In the genomic region with DNA sequence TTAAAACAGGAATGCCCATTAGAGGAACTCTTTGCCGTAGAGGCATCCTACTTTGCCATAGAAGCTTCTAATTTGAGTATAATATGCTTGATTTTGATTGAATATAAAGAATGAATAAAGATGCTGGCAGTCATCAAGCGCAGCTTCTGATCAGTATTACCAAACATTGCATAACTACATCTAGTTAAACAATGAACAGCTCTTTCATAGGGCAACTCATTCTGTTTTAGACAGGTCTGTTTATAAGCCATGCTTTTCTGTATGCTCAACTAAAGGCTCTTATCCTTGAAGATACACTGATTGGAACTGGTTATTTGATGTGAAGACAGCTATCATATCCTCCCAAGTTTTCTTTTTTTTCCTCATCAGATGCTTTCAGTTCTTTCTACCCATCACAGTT, we compare ENCODE assay signal across 20 cellular contexts.
A peak's percentile ranks its signal among the peaks of the same experiment; 100 is the strongest.
DNase-seq lines count a peak whose midpoint lies in the region; ATAC-seq, FAIRE-seq and TF ChIP-seq lines count a peak whose summit lies in the region.
"Had no signal": no experiment of that assay in that cellular context is flagged by ENCODE, and none has a peak within 500 bp of the region (broad histone marks: within the 10 kb centered on the region; RNA-seq: fewer than 3 reads in every experiment).

No MANE protein-coding gene starts in this region.

- 89% methylated on average over 2 of the region's 2 CpGs for WGBS in HepG2 (ENCODE audit: low lambda C conversion rate)
- 48% methylated on average over 2 of the region's 2 CpGs for WGBS in right lobe of liver (ENCODE audit: insufficient coverage, low coverage, low lambda C conversion rate, missing lambda C conversion rate)

- no peaks in the 10 kb centered on the region for H3K9me3 ChIP-seq in HepG2 (ENCODE audit: low read length)
- no peaks in the 10 kb centered on the region for H3K9me3 ChIP-seq in right lobe of liver
- H3K9me3 ChIP-seq: A549; BLaER1 treated with 17β-estradiol and CSF1 and Interleukin-3, amounts not matched to agents 10 nM and 100 nM had no signal

- peaks cover 2 to 5% of the 10 kb centered on the region in 2 experiments; a peak in 2 of 5 replicates for H3K36me3 ChIP-seq in HepG2 (replicated peaks in 1 of 2; ENCODE audit: control insufficient read depth in 1 of 2, insufficient read depth in 2 of 2, low read length in 2 of 2)
- H3K36me3 ChIP-seq in right lobe of liver: peaks cover 0 to 6% (median 0%) of the 10 kb centered on the region in 4 donors

- H3K36me3 Mint-ChIP-seq in type B pancreatic cell: peaks cover 9% of the 10 kb centered on the region

- H3K4me3 ChIP-seq in HepG2 (replicated peaks in 1 of 3; ENCODE audit: insufficient read depth in 1 of 3, low read depth in 2 of 3, low read length in 3 of 3) (no peak overlapping the region), right lobe of liver (no peak overlapping the region)
- H3K4me3 ChIP-seq: A549; BLaER1 treated with 17β-estradiol and CSF1 and Interleukin-3, amounts not matched to agents 10 nM and 100 nM had no signal

- CTCF ChIA-PET in HepG2 (lab: Yijun Ruan, JAX; ENCODE audit: low intra/inter-chr PET ratio, low total read pairs): no interaction called here

- no peaks in the 10 kb centered on the region for H3K9me3 Mint-ChIP-seq in type B pancreatic cell
- H3K9me3 Mint-ChIP-seq: CD4-positive, alpha-beta T cell; CD8-positive, alpha-beta T cell had no signal

- TF ChIP-seq RAD21 in HepG2 (CRISPR knock-in tag; IDR thresholded peaks at IDR 0.05): no peak

- no peak overlapping the region for H3K4me2 ChIP-seq in HepG2 (ENCODE audit: low read depth, low read length)
- H3K4me2 ChIP-seq: A549 had no signal

- DNase-seq in D721Med (ENCODE audit: insufficient read length, low spot score) (no peak), H54 (ENCODE audit: insufficient read length, low spot score) (no peak), HepG2 (ENCODE audit: low spot score) (no peak), right lobe of liver (no peak), COR-L47 (lab: John Stamatoyannopoulos, UW) (no peak), NCI-H1105 (lab: John Stamatoyannopoulos, UW) (no peak), type B pancreatic cell (ENCODE audit: extremely low spot score, unreplicated experiment) (no peak)
- DNase-seq: AML-193; CD4-positive, alpha-beta T cell; CD8-positive, alpha-beta T cell; DMS79 treated with DMSO at 0.1 percent for 48 hours; GF-D8 had no signal

- POLR2A ChIA-PET in HepG2 (lab: Yijun Ruan, JAX): no interaction called here

- no TSS peak for BruUV-seq in HepG2 (replicated peaks; lab: Mats Ljungman, UMichigan)

- no peaks in the 10 kb centered on the region for H3K4me1 Mint-ChIP-seq in type B pancreatic cell (ENCODE audit: unreplicated experiment)
- H3K4me1 Mint-ChIP-seq: B cell had no signal

- no peak for TF ChIP-seq EP300 in HepG2 (IDR thresholded peaks at IDR 0.05; ENCODE audit: low read depth in 2 of 2, low read length in 2 of 2)
- no peak for TF ChIP-seq EP300 in HepG2 (CRISPR knock-in tag; IDR thresholded peaks at IDR 0.05; ENCODE audit: borderline replicate concordance)

- no peak for TF ChIP-seq CTCF in D721Med (IDR thresholded peaks at IDR 0.05; ENCODE audit: insufficient read depth, missing control alignments)
- TF ChIP-seq CTCF in HepG2 (CRISPR knock-in tag; IDR thresholded peaks at IDR 0.05): no peak
- no peak for TF ChIP-seq CTCF in right lobe of liver (IDR thresholded peaks at IDR 0.05)
- TF ChIP-seq CTCF in type B pancreatic cell (conservative IDR thresholded peaks at IDR 0.05): no peak

- H3K4me3 Mint-ChIP-seq in type B pancreatic cell: no peak overlapping the region
- H3K4me3 Mint-ChIP-seq: B cell; CD4-positive, alpha-beta T cell; CD8-positive, alpha-beta T cell had no signal

- H3K9ac ChIP-seq in HepG2 (ENCODE audit: insufficient read depth, low read depth, low read length): no peak overlapping the region
- H3K9ac ChIP-seq: BLaER1 treated with 17β-estradiol and CSF1 and Interleukin-3, amounts not matched to agents 10 nM and 100 nM had no signal

- in situ Hi-C loops in HepG2 (cut with HindIII; ENCODE audit: extremely low pct_ligation_motif_present, low pct_unique_long_range_greater_than_20kb): no loop called here

- ATAC-seq in HepG2 (no peak), right lobe of liver (peak; percentile 88 to 95 (median 92)), GM21737 (IDR thresholded peaks at IDR 0.05; ENCODE audit: unreplicated experiment) (no peak)
- ATAC-seq: A549; CD8-positive, alpha-beta T cell had no signal

- H3K27me3 ChIP-seq in HepG2 (ENCODE audit: control insufficient read depth in 1 of 2, insufficient read depth in 2 of 2, low read length in 2 of 2) (no peaks in the 10 kb centered on the region), right lobe of liver (no peaks in the 10 kb centered on the region)
- H3K27me3 ChIP-seq: BLaER1 treated with 17β-estradiol and CSF1 and Interleukin-3, amounts not matched to agents 10 nM and 100 nM had no signal

- H3K27me3 Mint-ChIP-seq in type B pancreatic cell: no peaks in the 10 kb centered on the region
- H3K27me3 Mint-ChIP-seq: B cell; CD4-positive, alpha-beta T cell had no signal

- intact Hi-C loops in HepG2 (cut with micrococcal nuclease; ENCODE audit: unreplicated experiment): no loop called here
- intact Hi-C loops in right lobe of liver (cut with DNase I): no loop called here

- H4K20me1 ChIP-seq in HepG2 (ENCODE audit: insufficient read depth, low read length): no peaks in the 10 kb centered on the region

- TF ChIP-seq POLR2A in H54 (IDR thresholded peaks at IDR 0.05; ENCODE audit: low read depth, low read length) (no peak), HepG2 (IDR thresholded peaks at IDR 0.05; ENCODE audit: insufficient read depth in 1 of 2, low read depth in 2 of 2, low read length in 2 of 2) (no peak), right lobe of liver (IDR thresholded peaks at IDR 0.05) (no peak)

- H3K4me1 ChIP-seq in HepG2 (ENCODE audit: insufficient read depth, low read length) (peaks cover 5% of the 10 kb centered on the region; the same call in 1 of the 2 replicates), right lobe of liver (peaks cover 0 to 14% (median 0%) of the 10 kb centered on the region in 4 donors)

- H3K79me2 ChIP-seq in HepG2 (ENCODE audit: insufficient read depth, low read length): no peaks in the 10 kb centered on the region

- no peak overlapping the region for H2AFZ ChIP-seq in HepG2 (ENCODE audit: low read length)

- no peak overlapping the region for H3K27ac Mint-ChIP-seq in type B pancreatic cell
- H3K27ac Mint-ChIP-seq: B cell; CD4-positive, alpha-beta T cell; CD8-positive, alpha-beta T cell had no signal

- peak; percentile 21 for FAIRE-seq in D721Med (lab: Jason Lieb, UNC)
- peak; percentile 64 for FAIRE-seq in H54 (lab: Jason Lieb, UNC)
- no peak for FAIRE-seq in HepG2 (lab: Jason Lieb, UNC)
- FAIRE-seq: A549, GM12891, GM18507 had no signal

- no peak overlapping the region for H3K27ac ChIP-seq in HepG2 (ENCODE audit: extremely low read length, insufficient read depth, low read length)
- H3K27ac ChIP-seq in right lobe of liver: no peak overlapping the region
- H3K27ac ChIP-seq: 22Rv1; A549; BLaER1 treated with 17β-estradiol and CSF1 and Interleukin-3, amounts not matched to agents 10 nM and 100 nM; C4-2B had no signal

TF ChIP-seq in HepG2, 621 proteins besides CTCF, POLR2A, EP300 and RAD21:
- TF ChIP-seq ZKSCAN5 (CRISPR knock-in tag; IDR thresholded peaks at IDR 0.05): no peak
- TF ChIP-seq NKX3-1 (CRISPR knock-in tag; IDR thresholded peaks at IDR 0.05): no peak
- no peak for TF ChIP-seq GABPB1 (CRISPR knock-in tag; IDR thresholded peaks at IDR 0.05)
- TF ChIP-seq, protein P1, sequence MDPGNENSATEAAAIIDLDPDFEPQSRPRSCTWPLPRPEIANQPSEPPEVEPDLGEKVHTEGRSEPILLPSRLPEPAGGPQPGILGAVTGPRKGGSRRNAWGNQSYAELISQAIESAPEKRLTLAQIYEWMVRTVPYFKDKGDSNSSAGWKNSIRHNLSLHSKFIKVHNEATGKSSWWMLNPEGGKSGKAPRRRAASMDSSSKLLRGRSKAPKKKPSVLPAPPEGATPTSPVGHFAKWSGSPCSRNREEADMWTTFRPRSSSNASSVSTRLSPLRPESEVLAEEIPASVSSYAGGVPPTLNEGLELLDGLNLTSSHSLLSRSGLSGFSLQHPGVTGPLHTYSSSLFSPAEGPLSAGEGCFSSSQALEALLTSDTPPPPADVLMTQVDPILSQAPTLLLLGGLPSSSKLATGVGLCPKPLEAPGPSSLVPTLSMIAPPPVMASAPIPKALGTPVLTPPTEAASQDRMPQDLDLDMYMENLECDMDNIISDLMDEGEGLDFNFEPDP (CRISPR knock-in tag; conservative IDR thresholded peaks at IDR 0.05): no peak
- TF ChIP-seq FOXK1 (CRISPR knock-in tag; IDR thresholded peaks at IDR 0.05; ENCODE audit: borderline replicate concordance, low read depth): no peak
- no peak for TF ChIP-seq ZNF333 (CRISPR knock-in tag; IDR thresholded peaks at IDR 0.05; ENCODE audit: borderline replicate concordance)
- TF ChIP-seq, protein P2, sequence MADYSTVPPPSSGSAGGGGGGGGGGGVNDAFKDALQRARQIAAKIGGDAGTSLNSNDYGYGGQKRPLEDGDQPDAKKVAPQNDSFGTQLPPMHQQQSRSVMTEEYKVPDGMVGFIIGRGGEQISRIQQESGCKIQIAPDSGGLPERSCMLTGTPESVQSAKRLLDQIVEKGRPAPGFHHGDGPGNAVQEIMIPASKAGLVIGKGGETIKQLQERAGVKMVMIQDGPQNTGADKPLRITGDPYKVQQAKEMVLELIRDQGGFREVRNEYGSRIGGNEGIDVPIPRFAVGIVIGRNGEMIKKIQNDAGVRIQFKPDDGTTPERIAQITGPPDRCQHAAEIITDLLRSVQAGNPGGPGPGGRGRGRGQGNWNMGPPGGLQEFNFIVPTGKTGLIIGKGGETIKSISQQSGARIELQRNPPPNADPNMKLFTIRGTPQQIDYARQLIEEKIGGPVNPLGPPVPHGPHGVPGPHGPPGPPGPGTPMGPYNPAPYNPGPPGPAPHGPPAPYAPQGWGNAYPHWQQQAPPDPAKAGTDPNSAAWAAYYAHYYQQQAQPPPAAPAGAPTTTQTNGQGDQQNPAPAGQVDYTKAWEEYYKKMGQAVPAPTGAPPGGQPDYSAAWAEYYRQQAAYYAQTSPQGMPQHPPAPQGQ (CRISPR knock-in tag; IDR thresholded peaks at IDR 0.05; ENCODE audit: borderline replicate concordance): no peak
- no peak for TF ChIP-seq ZSCAN12 (CRISPR knock-in tag; IDR thresholded peaks at IDR 0.05)
- TF ChIP-seq, protein P3, sequence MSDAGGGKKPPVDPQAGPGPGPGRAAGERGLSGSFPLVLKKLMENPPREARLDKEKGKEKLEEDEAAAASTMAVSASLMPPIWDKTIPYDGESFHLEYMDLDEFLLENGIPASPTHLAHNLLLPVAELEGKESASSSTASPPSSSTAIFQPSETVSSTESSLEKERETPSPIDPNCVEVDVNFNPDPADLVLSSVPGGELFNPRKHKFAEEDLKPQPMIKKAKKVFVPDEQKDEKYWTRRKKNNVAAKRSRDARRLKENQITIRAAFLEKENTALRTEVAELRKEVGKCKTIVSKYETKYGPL (CRISPR knock-in tag; IDR thresholded peaks at IDR 0.05): peak; percentile 35; the same call in 1 of the 2 replicates
- peak; percentile 43; the same call in 1 of the 2 replicates for TF ChIP-seq CEBPG (CRISPR knock-in tag; IDR thresholded peaks at IDR 0.05)

Comparison
In these comparisons a context has a peak if more than half of its experiments do, and no peak if none do; other contexts are left out.
1. ATAC-seq: peak in right lobe of liver (4 of 4); none in HepG2 (single experiment) and GM21737 (single experiment).